In genomic region chr7:45573636-45574470, GRCh38 we compare ENCODE assay signal across 8 cellular contexts.
DNase-seq lines count a peak whose midpoint lies in the region; ATAC-seq lines count a peak whose summit lies in the region.

Gene ADCY1 (plus strand): TSS chr7:45574368. CDS start chr7:45574544, 176 bp downstream.

- no peaks in the 10 kb centered on the region for H3K36me3 Mint-ChIP-seq in activated naive CD8-positive, alpha-beta T cell treated with anti-CD3 and anti-CD28 coated beads, Interleukin-2, amount 50 U/mL, for 24 hours (ENCODE audit: low read depth)

- no peaks in the 10 kb centered on the region for H3K9me3 Mint-ChIP-seq in activated naive CD8-positive, alpha-beta T cell treated with anti-CD3 and anti-CD28 coated beads, Interleukin-2, amount 50 U/mL, for 24 hours

- peaks cover 40% of the 10 kb centered on the region for H3K27me3 Mint-ChIP-seq in activated naive CD8-positive, alpha-beta T cell treated with anti-CD3 and anti-CD28 coated beads, Interleukin-2, amount 50 U/mL, for 24 hours

- no peak within 1 kb of the TSS for H3K9ac ChIP-seq in subcutaneous abdominal adipose tissue (ENCODE audit: low read length in 5 of 5)

- H3K4me3 Mint-ChIP-seq in activated naive CD8-positive, alpha-beta T cell treated with anti-CD3 and anti-CD28 coated beads, Interleukin-2, amount 50 U/mL, for 24 hours: peak within 1 kb of the TSS; percentile 32

- H3K4me3 ChIP-seq in subcutaneous abdominal adipose tissue (ENCODE audit: low read depth in 1 of 5, low read length in 5 of 5): peak within 1 kb of the TSS in 4 of 5 donors; percentile 60 to 79 (median 66)

- peaks cover 21 to 47% (median 27%) of the 10 kb centered on the region in 5 donors for H3K27me3 ChIP-seq in subcutaneous abdominal adipose tissue (ENCODE audit: control insufficient read depth in 5 of 5, insufficient read depth in 4 of 5, low read length in 5 of 5)

- no peak within 1 kb of the TSS for H3K27ac ChIP-seq in subcutaneous abdominal adipose tissue (ENCODE audit: low read depth, low read length)

- H3K27ac Mint-ChIP-seq in activated naive CD8-positive, alpha-beta T cell treated with anti-CD3 and anti-CD28 coated beads, Interleukin-2, amount 50 U/mL, for 24 hours: no peak within 1 kb of the TSS

- H3K36me3 ChIP-seq in subcutaneous abdominal adipose tissue (ENCODE audit: control insufficient read depth in 5 of 5, insufficient read depth in 5 of 5, low read length in 5 of 5): no peaks in the 10 kb centered on the region

- H3K9me3 ChIP-seq in subcutaneous abdominal adipose tissue (ENCODE audit: control insufficient read depth in 5 of 5, low read length in 5 of 5): no peaks in the 10 kb centered on the region

- peaks cover 2 to 17% (median 15%) of the 10 kb centered on the region in 5 donors for H3K4me1 ChIP-seq in subcutaneous abdominal adipose tissue (ENCODE audit: control insufficient read depth in 5 of 5, insufficient read depth in 5 of 5, low read length in 5 of 5)

- DNase-seq in COR-L47 (lab: John Stamatoyannopoulos, UW) (peak; percentile 47), iPS-NIHi7 (ENCODE audit: extremely low spot score) (peak; percentile 87), SKM-1 (lab: John Stamatoyannopoulos, UW; ENCODE audit: unreplicated experiment) (no peak), GOT3 (lab: John Stamatoyannopoulos, UW) (no peak)
- peak; percentile 17 for DNase-seq in activated naive CD8-positive, alpha-beta T cell treated with anti-CD3 and anti-CD28 coated beads, Interleukin-2, amount 50 U/mL, for 24 hours

- ATAC-seq in HG03175 (IDR thresholded peaks at IDR 0.05; ENCODE audit: unreplicated experiment): peak; percentile 15
- no peak for ATAC-seq in activated naive CD8-positive, alpha-beta T cell treated with anti-CD3 and anti-CD28 coated beads, Interleukin-2, amount 50 U/mL, for 24 hours
- no peak for ATAC-seq in HG02852 (IDR thresholded peaks at IDR 0.05; ENCODE audit: unreplicated experiment)

- H3K4me1 Mint-ChIP-seq in activated naive CD8-positive, alpha-beta T cell treated with anti-CD3 and anti-CD28 coated beads, Interleukin-2, amount 50 U/mL, for 24 hours: peaks cover 4% of the 10 kb centered on the region

Comparison
In these comparisons a context has a peak if more than half of its experiments do, and no peak if none do; other contexts are left out.
1. DNase-seq: peak in COR-L47 (single experiment), activated naive CD8-positive, alpha-beta T cell treated with anti-CD3 and anti-CD28 coated beads, Interleukin-2, amount 50 U/mL, for 24 hours (single experiment) and iPS-NIHi7 (single experiment); none in SKM-1 (single experiment) and GOT3 (single experiment).